ENCODE assay signal across 19 cellular contexts in genomic region chr22:23103199-23103954, GRCh38. TPM values are rescaled to one million over a fixed set of nuclear protein-coding genes. Genes with fewer than 3 reads are reported as not detected.
"Had no signal": no experiment of that assay in that cellular context is flagged by ENCODE, and none has a peak within 500 bp of the region (broad histone marks: within the 10 kb centered on the region; RNA-seq: fewer than 3 reads in every experiment).

No MANE protein-coding gene starts in this region.

- H3K27me3 Mint-ChIP-seq: activated CD8-positive, alpha-beta T cell treated with anti-CD3 and anti-CD28 coated beads for 36 hours; activated naive CD4-positive, alpha-beta T cell treated with anti-CD3 and anti-CD28 coated beads, Interleukin-2, amount 10 ng/mL, durations not matched to agents 7 days and 5 days; activated T-cell treated with anti-CD3 and anti-CD28 coated beads, Interleukin-2, amount 50 U/mL, for 24 hours; natural killer cell treated with Interleukin-12 subunit alpha and Interleukin-12 subunit beta and Interleukin-15 and Interleukin-18, amount 100 ng/mL, for 72 hours; progenitor cell of endocrine pancreas had no signal

- H3K4me1 Mint-ChIP-seq: activated naive CD4-positive, alpha-beta T cell treated with anti-CD3 and anti-CD28 coated beads, Interleukin-2, amount 10 ng/mL, durations not matched to agents 7 days and 5 days had no signal

- H3K4me3 ChIP-seq: ascending aorta, breast epithelium, hepatocyte, lung, suprapubic skin had no signal

- H3K9me3 ChIP-seq: ascending aorta, breast epithelium, suprapubic skin had no signal

- H3K27ac Mint-ChIP-seq: activated CD8-positive, alpha-beta T cell treated with anti-CD3 and anti-CD28 coated beads for 36 hours; activated naive CD4-positive, alpha-beta T cell treated with anti-CD3 and anti-CD28 coated beads, Interleukin-2, amount 10 ng/mL, durations not matched to agents 7 days and 5 days; activated T-cell treated with anti-CD3 and anti-CD28 coated beads, Interleukin-2, amount 50 U/mL, for 24 hours; natural killer cell treated with Interleukin-12 subunit alpha and Interleukin-12 subunit beta and Interleukin-15 and Interleukin-18, amount 100 ng/mL, for 72 hours; progenitor cell of endocrine pancreas had no signal

- H3K4me3 Mint-ChIP-seq: activated CD8-positive, alpha-beta T cell treated with anti-CD3 and anti-CD28 coated beads for 36 hours; activated naive CD4-positive, alpha-beta T cell treated with anti-CD3 and anti-CD28 coated beads, Interleukin-2, amount 10 ng/mL, durations not matched to agents 7 days and 5 days; activated T-cell treated with anti-CD3 and anti-CD28 coated beads, Interleukin-2, amount 50 U/mL, for 24 hours; natural killer cell treated with Interleukin-12 subunit alpha and Interleukin-12 subunit beta and Interleukin-15 and Interleukin-18, amount 100 ng/mL, for 72 hours had no signal

- H3K27me3 ChIP-seq: ascending aorta, breast epithelium, hepatocyte, suprapubic skin had no signal

- ATAC-seq: activated CD8-positive, alpha-beta T cell treated with anti-CD3 and anti-CD28 coated beads for 36 hours; left lobe of liver; natural killer cell treated with Interleukin-12 subunit alpha and Interleukin-12 subunit beta and Interleukin-15 and Interleukin-18, amount 100 ng/mL, for 72 hours; stimulated activated naive CD8-positive, alpha-beta T cell treated with anti-CD3 and anti-CD28 coated beads, Interleukin-15, Interleukin-2, amounts not matched to agents 100 U/mL and 50 U/mL, for 24 hours had no signal

- DNase-seq: activated CD4-positive, alpha-beta T cell treated with anti-CD3 and anti-CD28 coated beads for 4 hours; activated CD8-positive, alpha-beta T cell treated with anti-CD3 and anti-CD28 coated beads for 36 hours; activated naive CD4-positive, alpha-beta T cell treated with anti-CD3 and anti-CD28 coated beads, Interleukin-2, amount 10 ng/mL, durations not matched to agents 7 days and 5 days; activated T-cell treated with anti-CD3 and anti-CD28 coated beads, Interleukin-2, amount 50 U/mL, for 24 hours; islet precursor cell; stimulated activated CD4-positive, alpha-beta T cell treated with anti-CD3 and anti-CD28 coated beads, Interleukin-12 subunit alpha, Interleukin-12 subunit beta, amount 100 ng/mL, for 4 hours; stimulated activated CD4-positive, alpha-beta T cell treated with anti-CD3 and anti-CD28 coated beads, Interleukin-1b, Interleukin-23, amount 100 ng/mL, for 48 hours; stimulated activated CD8-positive, alpha-beta memory T cell treated with anti-CD3 and anti-CD28 coated beads, Interleukin-4, amount 100 ng/mL, for 48 hours; stimulated activated naive CD8-positive, alpha-beta T cell treated with anti-CD3 and anti-CD28 coated beads, Interleukin-15, Interleukin-2, amounts not matched to agents 100 U/mL and 50 U/mL, for 24 hours; trophoblast cell had no signal

- H3K27ac ChIP-seq: ascending aorta, breast epithelium, hepatocyte, suprapubic skin had no signal

- H3K9me3 Mint-ChIP-seq: activated CD8-positive, alpha-beta T cell treated with anti-CD3 and anti-CD28 coated beads for 36 hours; activated naive CD4-positive, alpha-beta T cell treated with anti-CD3 and anti-CD28 coated beads, Interleukin-2, amount 10 ng/mL, durations not matched to agents 7 days and 5 days; activated T-cell treated with anti-CD3 and anti-CD28 coated beads, Interleukin-2, amount 50 U/mL, for 24 hours; natural killer cell treated with Interleukin-12 subunit alpha and Interleukin-12 subunit beta and Interleukin-15 and Interleukin-18, amount 100 ng/mL, for 72 hours had no signal

- H3K36me3 Mint-ChIP-seq: activated naive CD4-positive, alpha-beta T cell treated with anti-CD3 and anti-CD28 coated beads, Interleukin-2, amount 10 ng/mL, durations not matched to agents 7 days and 5 days; natural killer cell treated with Interleukin-12 subunit alpha and Interleukin-12 subunit beta and Interleukin-15 and Interleukin-18, amount 100 ng/mL, for 72 hours had no signal

- H2AFZ ChIP-seq: hepatocyte had no signal

- H3K4me2 ChIP-seq: hepatocyte had no signal

- H3K36me3 ChIP-seq: ascending aorta, breast epithelium, suprapubic skin had no signal

RNA-seq across cellular contexts. Expression of gene RSPH14, which starts 38.4 kb away (rescaled TPM):
- total RNA-seq: activated CD8-positive, alpha-beta T cell treated with anti-CD3 and anti-CD28 coated beads for 36 hours; ascending aorta; hepatocyte; natural killer cell treated with Interleukin-12 subunit alpha and Interleukin-12 subunit beta and Interleukin-15 and Interleukin-18, amount 100 ng/mL, for 72 hours; T-helper 2 cell treated with Interferon-gamma antibody and Interleukin-4, amounts not matched to agents 100 ng/mL and 5 ng/mL, for 36 hours had no signal

RNA-seq across cellular contexts. Expression of gene RAB36, which starts 41.9 kb away (rescaled TPM):
- total RNA-seq: T-helper 2 cell treated with Interferon-gamma antibody and Interleukin-4, amounts not matched to agents 100 ng/mL and 5 ng/mL, for 36 hours had no signal
